In genomic region chr17:72184805-72185204, GRCh38 we compare ENCODE assay signal across 20 cellular contexts.
DNase-seq lines count a peak whose midpoint lies in the region; ATAC-seq and TF ChIP-seq lines count a peak whose summit lies in the region.
"Had no signal": no experiment of that assay in that cellular context is flagged by ENCODE, and none has a peak within 500 bp of the region (broad histone marks: within the 10 kb centered on the region; RNA-seq: fewer than 3 reads in every experiment).

No MANE protein-coding gene starts in this region.

- DNase-seq in Right ventricle myocardium superior (peak; percentile 63), right atrium auricular region (ENCODE audit: low spot score) (no peak), choroid plexus epithelial cell (ENCODE audit: low read depth) (peak; percentile 32), left ventricle myocardium inferior (peak; percentile 44), sigmoid colon (no peak), uterus (no peak), SK-N-SH (no peak)
- DNase-seq: 8988T; C1 segment of cervical spinal cord; DND-41; GOT3; NCI-H1417 treated with DMSO at 0.1 percent for 48 hours; NCI-H2029; NCI-H2171; NCI-H446; NK-92 treated with Interleukin-12 subunit alpha and Interleukin-12 subunit beta, amount 100 ng/mL, for 24 hours; OCI-M1; RPMI8226; SJCRH30 had no signal

- peak overlapping the region in 1 of 2 donors; percentile 35 for H3K27ac ChIP-seq in right atrium auricular region
- H3K27ac ChIP-seq in left ventricle myocardium inferior (replicated peaks), result peak overlapping the region; percentile 65
- H3K27ac ChIP-seq in sigmoid colon, result no peak overlapping the region
- no peak overlapping the region for H3K27ac ChIP-seq in uterus
- H3K27ac ChIP-seq in SK-N-SH (ENCODE audit: low read depth in 2 of 2, low read length in 1 of 2), result no peak overlapping the region
- H3K27ac ChIP-seq: SJCRH30 had no signal

- H3K9ac ChIP-seq in SK-N-SH, result no peak overlapping the region

- POLR2A ChIA-PET in SK-N-SH (lab: Yijun Ruan, JAX), result no interaction called here

- TF ChIP-seq EP300 in sigmoid colon (IDR thresholded peaks at IDR 0.05), result no peak
- no peak for TF ChIP-seq EP300 in SK-N-SH (IDR thresholded peaks at IDR 0.05; ENCODE audit: borderline replicate concordance in 1 of 2, low read depth in 1 of 2, low read length in 1 of 2)

- intact Hi-C loops in Right ventricle myocardium superior (cut with DNase I), result no loop called here
- intact Hi-C loops in left ventricle myocardium inferior (cut with micrococcal nuclease), result no loop called here
- intact Hi-C loops in sigmoid colon (cut with DNase I), result no loop called here
- intact Hi-C loops in uterus (cut with DNase I; ENCODE audit: low total_unique reads), result no loop called here

- TF ChIP-seq CTCF in right atrium auricular region (IDR thresholded peaks at IDR 0.05), result no peak
- no peak for TF ChIP-seq CTCF in choroid plexus epithelial cell (conservative IDR thresholded peaks at IDR 0.05; ENCODE audit: low read depth, low read length)
- TF ChIP-seq CTCF in left ventricle myocardium inferior (IDR thresholded peaks at IDR 0.05; ENCODE audit: borderline replicate concordance), result no peak
- TF ChIP-seq CTCF in sigmoid colon (IDR thresholded peaks at IDR 0.05), result no peak
- no peak for TF ChIP-seq CTCF in uterus (IDR thresholded peaks at IDR 0.05)
- TF ChIP-seq CTCF in SK-N-SH (IDR thresholded peaks at IDR 0.05), result no peak

- no peaks in the 10 kb centered on the region for H4K20me1 ChIP-seq in SK-N-SH (ENCODE audit: insufficient read depth)

- H3K4me3 ChIP-seq in right atrium auricular region (no peak overlapping the region), choroid plexus epithelial cell (ENCODE audit: low read depth, low read length) (no peak overlapping the region), left ventricle myocardium inferior (no peak overlapping the region), sigmoid colon (no peak overlapping the region), uterus (no peak overlapping the region), SK-N-SH (ENCODE audit: low read depth in 2 of 2, low read length in 1 of 2) (no peak overlapping the region)
- H3K4me3 ChIP-seq: SJCRH30 had no signal

- ATAC-seq in Right ventricle myocardium superior (ENCODE audit: poor library complexity), result peak; percentile 66
- no peak for ATAC-seq in GM21717 (IDR thresholded peaks at IDR 0.05; ENCODE audit: unreplicated experiment)

- TF ChIP-seq POLR2A in sigmoid colon (IDR thresholded peaks at IDR 0.05) (no peak), uterus (IDR thresholded peaks at IDR 0.05) (no peak)

- H2AFZ ChIP-seq in SK-N-SH (ENCODE audit: low read depth), result no peak overlapping the region

- CTCF ChIA-PET in SK-N-SH (lab: Yijun Ruan, JAX), result no interaction called here

- no peaks in the 10 kb centered on the region for H3K4me1 ChIP-seq in right atrium auricular region
- H3K4me1 ChIP-seq in left ventricle myocardium inferior, result no peaks in the 10 kb centered on the region
- no peaks in the 10 kb centered on the region for H3K4me1 ChIP-seq in sigmoid colon
- H3K4me1 ChIP-seq in uterus, result no peaks in the 10 kb centered on the region
- H3K4me1 ChIP-seq in SK-N-SH (ENCODE audit: control insufficient read depth in 1 of 2, insufficient read depth in 2 of 2, low read depth in 1 of 2, low read length in 1 of 2), result no peaks in the 10 kb centered on the region; a peak in 1 of 4 replicates

- H3K9me3 ChIP-seq in right atrium auricular region (no peaks in the 10 kb centered on the region), left ventricle myocardium inferior (replicated peaks) (no peaks in the 10 kb centered on the region), sigmoid colon (no peaks in the 10 kb centered on the region), uterus (no peaks in the 10 kb centered on the region), SK-N-SH (no peaks in the 10 kb centered on the region)

- no peaks in the 10 kb centered on the region for H3K79me2 ChIP-seq in SK-N-SH (ENCODE audit: insufficient read depth)

- TF ChIP-seq RAD21 in SK-N-SH (IDR thresholded peaks at IDR 0.05; ENCODE audit: low read length), result no peak

- no peaks in the 10 kb centered on the region for H3K9me2 ChIP-seq in SK-N-SH

- 93 to 96% methylated on average over 6 of the region's 6 CpGs for WGBS in sigmoid colon, 2 donors
- 90% methylated on average over 6 of the region's 6 CpGs for WGBS in SK-N-SH (ENCODE audit: low lambda C conversion rate)

- no peaks in the 10 kb centered on the region for H3K27me3 ChIP-seq in right atrium auricular region
- peaks cover 10% of the 10 kb centered on the region for H3K27me3 ChIP-seq in left ventricle myocardium inferior (ENCODE audit: low read depth)
- H3K27me3 ChIP-seq in sigmoid colon, result no peaks in the 10 kb centered on the region
- H3K27me3 ChIP-seq in uterus, result no peaks in the 10 kb centered on the region
- H3K27me3 ChIP-seq in SK-N-SH (ENCODE audit: insufficient read depth), result no peaks in the 10 kb centered on the region; the same call in 1 of the 2 replicates
- H3K27me3 ChIP-seq: SJCRH30 had no signal

- H3K36me3 ChIP-seq in right atrium auricular region (no peaks in the 10 kb centered on the region), left ventricle myocardium inferior (no peaks in the 10 kb centered on the region), sigmoid colon (no peaks in the 10 kb centered on the region), uterus (no peaks in the 10 kb centered on the region), SK-N-SH (replicated peaks in 1 of 2; ENCODE audit: control insufficient read depth in 1 of 2, insufficient read depth in 2 of 2, low read length in 1 of 2) (no peaks in the 10 kb centered on the region)
- H3K36me3 ChIP-seq: SJCRH30 had no signal

- no peak overlapping the region for H3K4me2 ChIP-seq in SK-N-SH

- no peaks in the 10 kb centered on the region for H3F3A ChIP-seq in SK-N-SH (replicated peaks; ENCODE audit: insufficient read depth)

TF ChIP-seq in SK-N-SH, 30 proteins besides CTCF, POLR2A, EP300 and RAD21:
- TF ChIP-seq ELF1 (IDR thresholded peaks at IDR 0.05), result no peak
- no peak for TF ChIP-seq EZH2phosphoT487 (IDR thresholded peaks at IDR 0.05; ENCODE audit: borderline replicate concordance, low read depth)
- no peak for TF ChIP-seq GABPA (IDR thresholded peaks at IDR 0.05; ENCODE audit: low read depth)
- TF ChIP-seq SMC3 (IDR thresholded peaks at IDR 0.05; ENCODE audit: low read depth, low read length), result no peak
- no peak for TF ChIP-seq REST (IDR thresholded peaks at IDR 0.05; ENCODE audit: low read depth, low read length)
- no peak for TF ChIP-seq JUND (IDR thresholded peaks at IDR 0.05)
- TF ChIP-seq GATA2 (CRISPR knock-in tag; IDR thresholded peaks at IDR 0.05), result no peak
- TF ChIP-seq TCF12 (IDR thresholded peaks at IDR 0.05), result no peak
- TF ChIP-seq YY1 (IDR thresholded peaks at IDR 0.05; ENCODE audit: low read depth), result no peak
- TF ChIP-seq POLR2AphosphoS5 (IDR thresholded peaks at IDR 0.05; ENCODE audit: low read depth, low read length), result no peak
- TF ChIP-seq TAF1 (IDR thresholded peaks at IDR 0.05; ENCODE audit: borderline replicate concordance, low read depth, low read length), result no peak
- no peak for TF ChIP-seq RCOR1 (IDR thresholded peaks at IDR 0.05; ENCODE audit: low read length)
- TF ChIP-seq IRF3 (IDR thresholded peaks at IDR 0.05; ENCODE audit: low read depth, low read length), result no peak

Comparison
In these comparisons a context has a peak if more than half of its experiments do, and no peak if none do; other contexts are left out.
1. DNase-seq: peak in Right ventricle myocardium superior (single experiment), choroid plexus epithelial cell (single experiment) and left ventricle myocardium inferior (single experiment); none in right atrium auricular region (single experiment), sigmoid colon (single experiment), uterus (0 of 2) and SK-N-SH (single experiment).